ENCODE assay signal across 22 cellular contexts in genomic region chr7:2918406-2918805, GRCh38.
"Had no signal": no experiment of that assay in that cellular context is flagged by ENCODE, and none has a peak within 500 bp of the region (broad histone marks: within the 10 kb centered on the region; RNA-seq: fewer than 3 reads in every experiment).

No MANE protein-coding gene starts in this region.

- ATAC-seq: left cardiac atrium; left lobe of liver; left ventricle myocardium superior; naive thymus-derived CD8-positive, alpha-beta T cell; right cardiac atrium; sciatic nerve; upper lobe of right lung had no signal

- H3K27ac Mint-ChIP-seq: nephron, progenitor cell of endocrine pancreas had no signal

- DNase-seq: head of caudate nucleus; hippocampal formation; kidney glomerular epithelial cell; left cardiac atrium; left ventricle myocardium superior; mesenchymal stem cell; naive thymus-derived CD8-positive, alpha-beta T cell; occipital lobe; stimulated activated CD4-positive, alpha-beta T cell treated with anti-CD3 and anti-CD28 coated beads, Interleukin-12 subunit alpha, Interleukin-12 subunit beta, amount 100 ng/mL, for 4 hours; stimulated activated CD4-positive, alpha-beta T cell treated with anti-CD3 and anti-CD28 coated beads, Interleukin-15, amount 100 ng/mL, for 24 hours; stimulated activated CD4-positive, alpha-beta T cell treated with anti-CD3 and anti-CD28 coated beads, Interleukin-2, amount 100 ng/mL, for 24 hours; stimulated activated CD4-positive, alpha-beta T cell treated with anti-CD3 and anti-CD28 coated beads, Interleukin-4, amount 100 ng/mL, for 1 hour; stimulated activated naive CD4-positive, alpha-beta T cell treated with Interleukin-2 at 50 U/mL for 16 hours; tibial artery; trophoblast cell; upper lobe of right lung had no signal

- H3K4me3 Mint-ChIP-seq: nephron, neural crest cell had no signal

- H3K27me3 Mint-ChIP-seq: naive thymus-derived CD8-positive, alpha-beta T cell; progenitor cell of endocrine pancreas had no signal

- H3K4me1 Mint-ChIP-seq: naive thymus-derived CD8-positive, alpha-beta T cell had no signal
